Comparison of ENCODE assay signal across 11 cellular contexts in genomic region chr11:70567680-70568503, GRCh38.
DNase-seq lines count a peak whose midpoint lies in the region; ATAC-seq and TF ChIP-seq lines count a peak whose summit lies in the region.
"Had no signal": no experiment of that assay in that cellular context is flagged by ENCODE, and none has a peak within 500 bp of the region (broad histone marks: within the 10 kb centered on the region; RNA-seq: fewer than 3 reads in every experiment).

No MANE protein-coding gene starts in this region.

- no peak for TF ChIP-seq EP300 in sigmoid colon (IDR thresholded peaks at IDR 0.05)

- 14 to 20% methylated on average over 26 of the region's 26 CpGs for WGBS in sigmoid colon, 2 donors

- H3K4me1 ChIP-seq in sigmoid colon: peaks cover 0 to 19% (median 14%) of the 10 kb centered on the region in 4 donors

- H3K36me3 ChIP-seq in sigmoid colon: no peaks in the 10 kb centered on the region

- ATAC-seq in left ventricle myocardium superior: peak; percentile 91
- ATAC-seq: stimulated activated effector memory CD8-positive, alpha-beta T cell treated with anti-CD3 and anti-CD28 coated beads, Interleukin-12 subunit alpha, Interleukin-12 subunit beta, amount 100 ng/mL, for 72 hours had no signal

- no peaks in the 10 kb centered on the region for H3K27me3 ChIP-seq in sigmoid colon

- in situ Hi-C loops in ACHN (cut with HindIII; ENCODE audit: low pct_ligation_motif_present, low pct_unique_long_range_greater_than_20kb, low sequenced_read_pairs): no loop called here

- TF ChIP-seq CTCF in WI38 (IDR thresholded peaks at IDR 0.05; ENCODE audit: low read depth, low read length): no peak
- no peak for TF ChIP-seq CTCF in sigmoid colon (IDR thresholded peaks at IDR 0.05)

- H3K27ac ChIP-seq in sigmoid colon: peak overlapping the region; percentile 56 to 78 (median 69)

- peaks cover 31% of the 10 kb centered on the region for H3K27me3 Mint-ChIP-seq in activated naive CD4-positive, alpha-beta T cell treated with anti-CD3 and anti-CD28 coated beads, Interleukin-2, amount 10 ng/mL, durations not matched to agents 7 days and 5 days
- peaks cover 10% of the 10 kb centered on the region for H3K27me3 Mint-ChIP-seq in activated T-helper 2 cell treated with anti-CD3 and anti-CD28 coated beads, Interferon-gamma antibody, Interleukin-2, Interleukin-4, amounts not matched to agents 10 μg/mL and 5 μg/mL and 100 μg/mL, durations not matched to agents 14 hours and 24 hours and 36 hours (ENCODE audit: low read depth)

- CTCF ChIA-PET in activated naive CD4-positive, alpha-beta T cell treated with anti-CD3 and anti-CD28 coated beads, Interleukin-2, amount 10 ng/mL, durations not matched to agents 7 days and 5 days (lab: Charles Lee): no interaction called here

- peak; percentile 78 for DNase-seq in GM03348 (ENCODE audit: low spot score)
- peak; percentile 66 for DNase-seq in left ventricle myocardium superior
- peak; percentile 76 for DNase-seq in sigmoid colon
- no peak for DNase-seq in ACHN
- DNase-seq in activated naive CD4-positive, alpha-beta T cell treated with anti-CD3 and anti-CD28 coated beads, Interleukin-2, amount 10 ng/mL, durations not matched to agents 7 days and 5 days: no peak
- no peak for DNase-seq in activated T-helper 2 cell treated with anti-CD3 and anti-CD28 coated beads, Interferon-gamma antibody, Interleukin-2, Interleukin-4, amounts not matched to agents 10 μg/mL and 5 μg/mL and 100 μg/mL, durations not matched to agents 14 hours and 24 hours and 36 hours (ENCODE audit: low spot score)
- no peak for DNase-seq in stimulated activated CD4-positive, alpha-beta T cell treated with anti-CD3 and anti-CD28 coated beads, Interleukin-4, amount 100 ng/mL, for 4 hours
- DNase-seq: erythroblast, NCI-H526 treated with DMSO at 0.1 percent for 48 hours had no signal

- TF ChIP-seq POLR2A in sigmoid colon (IDR thresholded peaks at IDR 0.05): peak in 1 of 2 donors; percentile 32

- peak overlapping the region; percentile 46 for H3K4me3 ChIP-seq in WI38 (ENCODE audit: low read depth, low read length)
- H3K4me3 ChIP-seq in sigmoid colon: peak overlapping the region; percentile 15 to 54 (median 40)

- H3K9me3 Mint-ChIP-seq in activated naive CD4-positive, alpha-beta T cell treated with anti-CD3 and anti-CD28 coated beads, Interleukin-2, amount 10 ng/mL, durations not matched to agents 7 days and 5 days: no peaks in the 10 kb centered on the region
- H3K9me3 Mint-ChIP-seq in activated T-helper 2 cell treated with anti-CD3 and anti-CD28 coated beads, Interferon-gamma antibody, Interleukin-2, Interleukin-4, amounts not matched to agents 10 μg/mL and 5 μg/mL and 100 μg/mL, durations not matched to agents 14 hours and 24 hours and 36 hours: no peaks in the 10 kb centered on the region
- H3K9me3 Mint-ChIP-seq: stimulated activated effector memory CD8-positive, alpha-beta T cell treated with anti-CD3 and anti-CD28 coated beads, Interleukin-12 subunit alpha, Interleukin-12 subunit beta, amount 100 ng/mL, for 72 hours had no signal

- H3K27ac Mint-ChIP-seq in activated naive CD4-positive, alpha-beta T cell treated with anti-CD3 and anti-CD28 coated beads, Interleukin-2, amount 10 ng/mL, durations not matched to agents 7 days and 5 days: no peak overlapping the region
- no peak overlapping the region for H3K27ac Mint-ChIP-seq in activated T-helper 2 cell treated with anti-CD3 and anti-CD28 coated beads, Interferon-gamma antibody, Interleukin-2, Interleukin-4, amounts not matched to agents 10 μg/mL and 5 μg/mL and 100 μg/mL, durations not matched to agents 14 hours and 24 hours and 36 hours
- H3K27ac Mint-ChIP-seq: stimulated activated effector memory CD8-positive, alpha-beta T cell treated with anti-CD3 and anti-CD28 coated beads, Interleukin-12 subunit alpha, Interleukin-12 subunit beta, amount 100 ng/mL, for 72 hours had no signal

- H3K9me3 ChIP-seq in sigmoid colon: no peaks in the 10 kb centered on the region

- H3K36me3 Mint-ChIP-seq in activated naive CD4-positive, alpha-beta T cell treated with anti-CD3 and anti-CD28 coated beads, Interleukin-2, amount 10 ng/mL, durations not matched to agents 7 days and 5 days: no peaks in the 10 kb centered on the region
- H3K36me3 Mint-ChIP-seq in activated T-helper 2 cell treated with anti-CD3 and anti-CD28 coated beads, Interferon-gamma antibody, Interleukin-2, Interleukin-4, amounts not matched to agents 10 μg/mL and 5 μg/mL and 100 μg/mL, durations not matched to agents 14 hours and 24 hours and 36 hours (ENCODE audit: low read depth): no peaks in the 10 kb centered on the region
- H3K36me3 Mint-ChIP-seq: stimulated activated effector memory CD8-positive, alpha-beta T cell treated with anti-CD3 and anti-CD28 coated beads, Interleukin-12 subunit alpha, Interleukin-12 subunit beta, amount 100 ng/mL, for 72 hours had no signal

- H3K4me3 Mint-ChIP-seq in activated naive CD4-positive, alpha-beta T cell treated with anti-CD3 and anti-CD28 coated beads, Interleukin-2, amount 10 ng/mL, durations not matched to agents 7 days and 5 days: no peak overlapping the region
- no peak overlapping the region for H3K4me3 Mint-ChIP-seq in activated T-helper 2 cell treated with anti-CD3 and anti-CD28 coated beads, Interferon-gamma antibody, Interleukin-2, Interleukin-4, amounts not matched to agents 10 μg/mL and 5 μg/mL and 100 μg/mL, durations not matched to agents 14 hours and 24 hours and 36 hours (ENCODE audit: low read depth)
- H3K4me3 Mint-ChIP-seq: stimulated activated effector memory CD8-positive, alpha-beta T cell treated with anti-CD3 and anti-CD28 coated beads, Interleukin-12 subunit alpha, Interleukin-12 subunit beta, amount 100 ng/mL, for 72 hours had no signal

- intact Hi-C loops in left ventricle myocardium superior (cut with micrococcal nuclease): no loop called here
- intact Hi-C loops in sigmoid colon (cut with DNase I): no loop called here
- intact Hi-C loops in activated T-helper 2 cell treated with anti-CD3 and anti-CD28 coated beads, Interferon-gamma antibody, Interleukin-2, Interleukin-4, amounts not matched to agents 10 μg/mL and 5 μg/mL and 100 μg/mL, durations not matched to agents 14 hours and 24 hours and 36 hours (cut with micrococcal nuclease): no loop called here

- H3K4me1 Mint-ChIP-seq in activated naive CD4-positive, alpha-beta T cell treated with anti-CD3 and anti-CD28 coated beads, Interleukin-2, amount 10 ng/mL, durations not matched to agents 7 days and 5 days: no peaks in the 10 kb centered on the region
- H3K4me1 Mint-ChIP-seq in activated T-helper 2 cell treated with anti-CD3 and anti-CD28 coated beads, Interferon-gamma antibody, Interleukin-2, Interleukin-4, amounts not matched to agents 10 μg/mL and 5 μg/mL and 100 μg/mL, durations not matched to agents 14 hours and 24 hours and 36 hours (ENCODE audit: low read depth): no peaks in the 10 kb centered on the region
- H3K4me1 Mint-ChIP-seq: stimulated activated effector memory CD8-positive, alpha-beta T cell treated with anti-CD3 and anti-CD28 coated beads, Interleukin-12 subunit alpha, Interleukin-12 subunit beta, amount 100 ng/mL, for 72 hours had no signal

Comparison
In these comparisons a context has a peak if more than half of its experiments do, and no peak if none do; other contexts are left out.
1. DNase-seq: peak in GM03348 (single experiment), left ventricle myocardium superior (single experiment) and sigmoid colon (single experiment); none in ACHN (single experiment), activated naive CD4-positive, alpha-beta T cell treated with anti-CD3 and anti-CD28 coated beads, Interleukin-2, amount 10 ng/mL, durations not matched to agents 7 days and 5 days (single experiment), activated T-helper 2 cell treated with anti-CD3 and anti-CD28 coated beads, Interferon-gamma antibody, Interleukin-2, Interleukin-4, amounts not matched to agents 10 μg/mL and 5 μg/mL and 100 μg/mL, durations not matched to agents 14 hours and 24 hours and 36 hours (single experiment) and stimulated activated CD4-positive, alpha-beta T cell treated with anti-CD3 and anti-CD28 coated beads, Interleukin-4, amount 100 ng/mL, for 4 hours (0 of 2).